Comparison of ENCODE assay signal across 16 cellular contexts in genomic region chr10:44924261-44925040, GRCh38. TPM values are rescaled to one million over a fixed set of nuclear protein-coding genes. Genes with fewer than 3 reads are reported as not detected.
DNase-seq lines count a peak whose midpoint lies in the region; ATAC-seq, FAIRE-seq and TF ChIP-seq lines count a peak whose summit lies in the region.
"Had no signal": no experiment of that assay in that cellular context is flagged by ENCODE, and none has a peak within 500 bp of the region (broad histone marks: within the 10 kb centered on the region; RNA-seq: fewer than 3 reads in every experiment).

No MANE protein-coding gene starts in this region.

- no peaks in the 10 kb centered on the region for H3K9me3 ChIP-seq in H1 (ENCODE audit: insufficient read depth in 2 of 2, low read depth in 1 of 2, low read length in 1 of 2)

- H3K36me3 Mint-ChIP-seq in activated CD8-positive, alpha-beta memory T cell treated with anti-CD3 and anti-CD28 coated beads, Interleukin-2, amount 10 ng/mL, durations not matched to agents 7 days and 5 days, result no peaks in the 10 kb centered on the region

- 0 out of 2 replicates have a peak overlapping the region, but pooled peaks have one; percentile 82 for H2BK15ac ChIP-seq in H1 (ENCODE audit: low read length)

- no peak overlapping the region for H2BK5ac ChIP-seq in H1 (ENCODE audit: low read depth, low read length)

- H3K79me1 ChIP-seq in H1 (ENCODE audit: low read depth, low read length), result no peaks in the 10 kb centered on the region

- DNase-seq in activated CD8-positive, alpha-beta memory T cell treated with anti-CD3 and anti-CD28 coated beads, Interleukin-2, amount 10 ng/mL, durations not matched to agents 7 days and 5 days, result peak; percentile 38
- no peak for DNase-seq in activated CD8-positive, alpha-beta memory T cell treated with anti-CD3 and anti-CD28 coated beads, Interleukin-2, amount 50 U/mL, for 48 hours
- DNase-seq in H1 (ENCODE audit: low read depth in 1 of 2, low spot score in 2 of 2) (no peak), myocyte (ENCODE audit: low read depth) (peak; percentile 69), ureter (ENCODE audit: low spot score) (peak; percentile 25), NCI-H1092 treated with DMSO at 0.1 percent for 48 hours (lab: John Stamatoyannopoulos, UW) (no peak)
- DNase-seq in stimulated activated CD4-positive, alpha-beta T cell treated with anti-CD3 and anti-CD28 coated beads, Interleukin-4, amount 100 ng/mL, for 4 hours, result no peak
- DNase-seq: 8988T; C1 segment of cervical spinal cord; NK-92 treated with Interleukin-12 subunit alpha and Interleukin-12 subunit beta, amount 100 ng/mL, for 24 hours; SIG-M5 had no signal

- H2AFZ ChIP-seq in H1 (ENCODE audit: low read length), result no peak overlapping the region

- H3K36me3 ChIP-seq in H1 (ENCODE audit: control insufficient read depth in 2 of 4, insufficient read depth in 4 of 4, low read length in 3 of 4), result no peaks in the 10 kb centered on the region

- no peak overlapping the region for H3K23ac ChIP-seq in H1 (ENCODE audit: insufficient read length)

- H3K9ac ChIP-seq in H1 (replicated peaks in 1 of 4; ENCODE audit: extremely low read depth in 1 of 4, low read depth in 3 of 4, low read length in 3 of 4), result no peak overlapping the region

- FAIRE-seq in H1 (lab: Jason Lieb, UNC), result no peak
- FAIRE-seq: G401.6, GM18507 had no signal

- H2AK5ac ChIP-seq in H1 (ENCODE audit: low read depth, low read length), result no peak overlapping the region

- H3K79me2 ChIP-seq in H1 (ENCODE audit: control insufficient read depth in 1 of 2, insufficient read depth in 2 of 2, low read length in 2 of 2), result no peaks in the 10 kb centered on the region

- H4K20me1 ChIP-seq in H1 (replicated peaks in 1 of 2; ENCODE audit: control insufficient read depth in 1 of 2, insufficient read depth in 2 of 2, low read length in 2 of 2), result no peaks in the 10 kb centered on the region

- H4K8ac ChIP-seq in H1 (ENCODE audit: extremely low read depth, insufficient read depth, low read length), result no peak overlapping the region; the same call in 1 of the 2 replicates

- H4K91ac ChIP-seq in H1 (replicated peaks; ENCODE audit: insufficient read length, low read length), result no peak overlapping the region

- no peak overlapping the region for H3K4me3 Mint-ChIP-seq in activated CD8-positive, alpha-beta memory T cell treated with anti-CD3 and anti-CD28 coated beads, Interleukin-2, amount 10 ng/mL, durations not matched to agents 7 days and 5 days

- peaks cover 0 to 6% (median 2%) of the 10 kb centered on the region in 4 experiments; a peak in 2 of 7 replicates for H3K27me3 ChIP-seq in H1 (replicated peaks in 1 of 4; ENCODE audit: control insufficient read depth in 3 of 4, extremely low read depth in 1 of 4, insufficient read depth in 3 of 4, low read length in 3 of 4)

- no peak overlapping the region for H3K4me3 ChIP-seq in H1 (ENCODE audit: extremely low read depth in 1 of 4, insufficient read depth in 2 of 4, low read depth in 3 of 4, low read length in 4 of 4)

- H2BK12ac ChIP-seq in H1 (ENCODE audit: low read depth, low read length), result no peak overlapping the region; the same call in 1 of the 2 replicates

- no peak overlapping the region for H3K27ac ChIP-seq in H1 (ENCODE audit: low read depth, low read length)

- no peak overlapping the region for H4K5ac ChIP-seq in H1 (ENCODE audit: insufficient read length, low read depth, low read length)

- TF ChIP-seq POLR2A in H1 (IDR thresholded peaks at IDR 0.05; ENCODE audit: control extremely low read depth in 1 of 2, low read depth in 2 of 2, low read length in 2 of 2), result no peak

- no peak overlapping the region for H3K14ac ChIP-seq in H1 (ENCODE audit: insufficient read length)

- H3K23me2 ChIP-seq in H1 (ENCODE audit: low read depth, low read length), result peaks cover 12% of the 10 kb centered on the region; the same call in 1 of the 2 replicates

- H3K27ac Mint-ChIP-seq in activated CD8-positive, alpha-beta memory T cell treated with anti-CD3 and anti-CD28 coated beads, Interleukin-2, amount 10 ng/mL, durations not matched to agents 7 days and 5 days, result no peak overlapping the region

- peak overlapping the region; percentile 63; the same call in 1 of the 2 replicates for H2BK20ac ChIP-seq in H1 (ENCODE audit: low read length)

- H3K4ac ChIP-seq in H1 (replicated peaks; ENCODE audit: insufficient read length, low read depth, low read length), result no peak overlapping the region

- POLR2A ChIA-PET in H1 (lab: Charles Lee; ENCODE audit: partially characterized antibody), result interaction anchor here (1.2 to 1.5 kb wide), 3 partner anchors 13 to 59 kb away, joined by 4 to 6 read pairs (median 5); partner anchors contain the start of gene TMEM72

- CTCF ChIA-PET in activated CD8-positive, alpha-beta memory T cell treated with anti-CD3 and anti-CD28 coated beads, Interleukin-2, amount 10 ng/mL, durations not matched to agents 7 days and 5 days (lab: Charles Lee), result interaction anchor here (0.6 to 2.3 kb wide), 2 partner anchors 8 to 662 kb away, joined by 3 to 7 read pairs; no protein-coding TSS in a partner anchor
- CTCF ChIA-PET in H1 (lab: Charles Lee; ENCODE audit: partially characterized antibody), result interaction anchor here (0.6 to 6.0 kb wide), 28 partner anchors 10 to 1254 kb away, joined by 3 to 35 read pairs (median 4); no protein-coding TSS in a partner anchor

- ATAC-seq in activated CD8-positive, alpha-beta memory T cell treated with anti-CD3 and anti-CD28 coated beads, Interleukin-2, amount 10 ng/mL, durations not matched to agents 7 days and 5 days, result no peak
- ATAC-seq in HG03196 (IDR thresholded peaks at IDR 0.05; ENCODE audit: unreplicated experiment), result no peak

- TF ChIP-seq RAD21 in H1 (IDR thresholded peaks at IDR 0.05 in 1 of 2, conservative IDR thresholded peaks at IDR 0.05 in 1 of 2; ENCODE audit: low read depth in 2 of 2, low read length in 2 of 2), result no peak

- no peak overlapping the region for H3K4me2 ChIP-seq in H1 (ENCODE audit: insufficient read depth in 1 of 2, low read depth in 2 of 2, low read length in 2 of 2)

- no peak for TF ChIP-seq EP300 in H1 (IDR thresholded peaks at IDR 0.05; ENCODE audit: borderline replicate concordance in 1 of 2, low read depth in 2 of 2, low read length in 2 of 2)

- H3K18ac ChIP-seq in H1 (ENCODE audit: extremely low read depth, low read length), result no peak overlapping the region

- H3K9me3 Mint-ChIP-seq in activated CD8-positive, alpha-beta memory T cell treated with anti-CD3 and anti-CD28 coated beads, Interleukin-2, amount 10 ng/mL, durations not matched to agents 7 days and 5 days (ENCODE audit: low read depth), result no peaks in the 10 kb centered on the region

- no peak for TF ChIP-seq CTCF in H1 (IDR thresholded peaks at IDR 0.05; ENCODE audit: control extremely low read depth in 1 of 3, insufficient read depth in 1 of 3, low read depth in 1 of 3, low read length in 3 of 3)

- no peaks in the 10 kb centered on the region for H3K4me1 Mint-ChIP-seq in activated CD8-positive, alpha-beta memory T cell treated with anti-CD3 and anti-CD28 coated beads, Interleukin-2, amount 10 ng/mL, durations not matched to agents 7 days and 5 days

- H3K4me1 ChIP-seq in H1 (replicated peaks in 1 of 4; ENCODE audit: control insufficient read depth in 3 of 4, insufficient read depth in 4 of 4, low read length in 3 of 4), result peaks cover 0 to 7% (median 0%) of the 10 kb centered on the region in 4 experiments; a peak in 1 of 7 replicates

- no peak overlapping the region for H3K56ac ChIP-seq in H1 (replicated peaks; ENCODE audit: insufficient read length, low read depth, low read length)

- H3K27me3 Mint-ChIP-seq in activated CD8-positive, alpha-beta memory T cell treated with anti-CD3 and anti-CD28 coated beads, Interleukin-2, amount 10 ng/mL, durations not matched to agents 7 days and 5 days, result peaks cover 5% of the 10 kb centered on the region

- H2BK120ac ChIP-seq in H1 (replicated peaks; ENCODE audit: low read depth, low read length), result no peak overlapping the region

- WGBS in H1 (ENCODE audit: extremely low coverage in 1 of 2, insufficient coverage in 1 of 2, insufficient read length in 1 of 2, insufficient replicate concordance in 2 of 2, low coverage in 1 of 2, low lambda C conversion rate in 2 of 2, missing lambda C conversion rate in 1 of 2), 2 experiments, result 85% methylated on average over 20 of the region's 21 CpGs; no CpG with 5 or more reads in 1 of the 2 experiments

RNA-seq across cellular contexts. Expression of gene TMEM72, which starts 13.3 kb away (rescaled TPM):
- not detected for total RNA-seq in activated CD8-positive, alpha-beta memory T cell treated with anti-CD3 and anti-CD28 coated beads, Interleukin-2, amount 10 ng/mL, durations not matched to agents 7 days and 5 days
- not detected in 2 replicates for total RNA-seq in H1 (2021; fragmentation: NEBNext Ultra II Directional; extraction: Animal tissue kit (Norgen Biotek cat#: 25700))
- not detected in 2 replicates for polyA plus RNA-seq in H1 (2011; rRNA removed)
- 0.03 TPM for polyA plus RNA-seq in H1 (2011; cell fraction: cytosol; rRNA removed)
- polyA plus RNA-seq in H1 (2011; cell fraction: nucleus; rRNA removed), result not detected
- polyA plus RNA-seq in H1 (2012, experiment 1 of 2), result not detected in 4 replicates
- not detected for polyA plus RNA-seq in H1 (2012, experiment 2 of 2)
- polyA plus RNA-seq in H1 (2013, experiment 1 of 2), result not detected
- not detected for polyA plus RNA-seq in H1 (2013, experiment 2 of 2)
- polyA minus RNA-seq in H1 (2011; rRNA and poly(A)+ RNA removed), result not detected in 2 replicates
- not detected for polyA minus RNA-seq in H1 (2011; cell fraction: cytosol; rRNA and poly(A)+ RNA removed)
- polyA minus RNA-seq in H1 (2011; cell fraction: nucleus; rRNA and poly(A)+ RNA removed), result not detected
- total RNA-seq in myocyte (0.96 and 1.6 TPM in 2 replicates), ureter (not detected)
- 2.0 TPM for polyA plus RNA-seq in myocyte (2012)
- total RNA-seq: IMR-90, OCI-LY7 had no signal
- polyA plus RNA-seq: IMR-90 had no signal

RNA-seq across cellular contexts. Expression of gene RASSF4, which starts 35.2 kb away (rescaled TPM):
- total RNA-seq in activated CD8-positive, alpha-beta memory T cell treated with anti-CD3 and anti-CD28 coated beads, Interleukin-2, amount 10 ng/mL, durations not matched to agents 7 days and 5 days, result 1 to 10 TPM; 1.2 to 3.1 TPM
- total RNA-seq in H1 (2021; fragmentation: NEBNext Ultra II Directional; extraction: Animal tissue kit (Norgen Biotek cat#: 25700)), result 12.3 and 14.5 TPM in 2 replicates
- polyA plus RNA-seq in H1 (2011; rRNA removed), result 14.3 and 16.1 TPM in 2 replicates
- 17.1 TPM for polyA plus RNA-seq in H1 (2011; cell fraction: cytosol; rRNA removed)
- polyA plus RNA-seq in H1 (2011; cell fraction: nucleus; rRNA removed), result 36.6 TPM
- polyA plus RNA-seq in H1 (2012, experiment 1 of 2), result 7.0 to 11.7 TPM (median 8.8 TPM) in 4 replicates
- 5.5 TPM for polyA plus RNA-seq in H1 (2012, experiment 2 of 2)
- polyA plus RNA-seq in H1 (2013, experiment 1 of 2), result 7.2 TPM
- polyA plus RNA-seq in H1 (2013, experiment 2 of 2), result 6.4 TPM
- 12.2 and 16.5 TPM in 2 replicates for polyA minus RNA-seq in H1 (2011; rRNA and poly(A)+ RNA removed)
- 6.1 TPM for polyA minus RNA-seq in H1 (2011; cell fraction: cytosol; rRNA and poly(A)+ RNA removed)
- polyA minus RNA-seq in H1 (2011; cell fraction: nucleus; rRNA and poly(A)+ RNA removed), result 29.0 TPM
- total RNA-seq in myocyte (608 and 1,159 TPM in 2 replicates), ureter (22.7 TPM)
- polyA plus RNA-seq in myocyte (2012), result 413 TPM

RNA-seq across cellular contexts. Expression of gene DEPP1, which starts 54.2 kb away (rescaled TPM):
- under 1 TPM in 1 of 2 experiments, not detected in 1; 0.37 TPM for total RNA-seq in activated CD8-positive, alpha-beta memory T cell treated with anti-CD3 and anti-CD28 coated beads, Interleukin-2, amount 10 ng/mL, durations not matched to agents 7 days and 5 days
- 0.67 and 0.80 TPM in 2 replicates for total RNA-seq in H1 (2021; fragmentation: NEBNext Ultra II Directional; extraction: Animal tissue kit (Norgen Biotek cat#: 25700))
- 4.5 and 5.3 TPM in 2 replicates for polyA plus RNA-seq in H1 (2011; rRNA removed)
- 3.6 TPM for polyA plus RNA-seq in H1 (2011; cell fraction: cytosol; rRNA removed)
- 6.4 TPM for polyA plus RNA-seq in H1 (2011; cell fraction: nucleus; rRNA removed)
- 1.5 to 2.8 TPM (median 2.0 TPM) in 4 replicates for polyA plus RNA-seq in H1 (2012, experiment 1 of 2)
- 1.9 TPM for polyA plus RNA-seq in H1 (2012, experiment 2 of 2)
- polyA plus RNA-seq in H1 (2013, experiment 1 of 2), result 0.14 TPM
- 0.07 TPM for polyA plus RNA-seq in H1 (2013, experiment 2 of 2)
- polyA minus RNA-seq in H1 (2011; rRNA and poly(A)+ RNA removed), result 6.2 and 6.3 TPM in 2 replicates
- polyA minus RNA-seq in H1 (2011; cell fraction: cytosol; rRNA and poly(A)+ RNA removed), result 2.8 TPM
- polyA minus RNA-seq in H1 (2011; cell fraction: nucleus; rRNA and poly(A)+ RNA removed), result 6.5 TPM
- total RNA-seq in myocyte, result 37.4 and 55.5 TPM in 2 replicates
- polyA plus RNA-seq in myocyte (2012), result 39.3 TPM
- 62.7 TPM for total RNA-seq in ureter

Comparison
In these comparisons a context has a peak if more than half of its experiments do, and no peak if none do; other contexts are left out.
1. DNase-seq: peak in activated CD8-positive, alpha-beta memory T cell treated with anti-CD3 and anti-CD28 coated beads, Interleukin-2, amount 10 ng/mL, durations not matched to agents 7 days and 5 days (single experiment), myocyte (single experiment) and ureter (single experiment); none in activated CD8-positive, alpha-beta memory T cell treated with anti-CD3 and anti-CD28 coated beads, Interleukin-2, amount 50 U/mL, for 48 hours (single experiment), H1 (0 of 2), stimulated activated CD4-positive, alpha-beta T cell treated with anti-CD3 and anti-CD28 coated beads, Interleukin-4, amount 100 ng/mL, for 4 hours (0 of 2) and NCI-H1092 treated with DMSO at 0.1 percent for 48 hours (single experiment).
2. RNA of gene RASSF4, which starts 35.2 kb away (total RNA-seq): 608 to 1,159 TPM in myocyte; 22.7 TPM in ureter (single experiment), 12.3 to 14.5 TPM in H1 and 1.2 to 3.1 TPM in activated CD8-positive, alpha-beta memory T cell treated with anti-CD3 and anti-CD28 coated beads, Interleukin-2, amount 10 ng/mL, durations not matched to agents 7 days and 5 days; every median in the first group is over 10 times any median in the second.
3. RNA of gene DEPP1, which starts 54.2 kb away (total RNA-seq): 62.7 TPM in ureter (single experiment) and 37.4 to 55.5 TPM in myocyte; 0.67 to 0.80 TPM in H1 and 0.37 TPM in activated CD8-positive, alpha-beta memory T cell treated with anti-CD3 and anti-CD28 coated beads, Interleukin-2, amount 10 ng/mL, durations not matched to agents 7 days and 5 days; every median in the first group is over 10 times any median in the second.